11 cellular contexts compared by ENCODE assay signal in the genomic region with DNA sequence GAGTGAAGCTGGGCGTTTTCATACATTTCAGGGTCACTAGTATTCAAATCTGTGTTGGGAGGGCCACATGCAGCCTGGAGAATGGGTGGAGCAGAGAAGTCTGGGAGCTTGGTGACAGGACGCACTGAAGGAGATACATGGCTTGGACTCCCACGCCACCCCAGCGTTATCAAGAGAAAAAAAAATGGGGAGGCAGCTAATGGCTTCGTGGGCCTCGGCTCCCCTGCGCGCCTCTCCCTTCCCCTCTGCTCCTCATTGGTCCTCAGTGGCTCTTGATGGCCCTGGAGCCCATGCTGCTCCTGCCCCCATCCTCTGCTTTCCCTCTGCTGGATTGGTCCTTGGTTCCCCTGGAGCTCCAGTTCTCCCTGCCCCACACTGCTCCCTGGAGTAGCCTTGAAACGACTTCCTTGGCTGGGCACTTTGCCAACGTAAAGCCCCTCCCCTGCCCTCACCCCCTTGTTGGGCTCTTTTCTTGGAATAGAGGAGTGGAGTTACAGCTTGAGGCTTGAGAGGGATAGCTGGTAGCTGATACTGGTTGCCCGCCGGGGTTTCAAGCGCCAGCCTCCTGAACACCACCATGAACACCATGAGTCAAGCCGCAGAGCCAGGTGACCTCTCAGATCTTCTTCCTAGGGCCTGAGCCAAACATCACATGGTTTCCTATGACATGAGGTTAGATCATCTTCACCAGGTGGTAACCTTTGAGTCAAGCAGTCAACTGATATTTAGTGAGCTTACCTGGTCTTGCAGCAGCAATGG.
A peak's percentile ranks its signal among the peaks of the same experiment; 100 is the strongest.
DNase-seq lines count a peak whose midpoint lies in the region; ATAC-seq, FAIRE-seq and TF ChIP-seq lines count a peak whose summit lies in the region.
"Had no signal": no experiment of that assay in that cellular context is flagged by ENCODE, and none has a peak within 500 bp of the region (broad histone marks: within the 10 kb centered on the region; RNA-seq: fewer than 3 reads in every experiment).

No MANE protein-coding gene starts in this region.

- no peaks in the 10 kb centered on the region for H4K20me1 ChIP-seq in keratinocyte (ENCODE audit: control insufficient read depth, extremely low read depth, insufficient read depth, low read length)

- H3K4me3 Mint-ChIP-seq in activated CD4-positive, alpha-beta memory T cell treated with anti-CD3 and anti-CD28 coated beads for 36 hours: peak overlapping the region; percentile 11

- peaks cover 75% of the 10 kb centered on the region for H3K36me3 Mint-ChIP-seq in activated CD4-positive, alpha-beta memory T cell treated with anti-CD3 and anti-CD28 coated beads for 36 hours

- no peak for FAIRE-seq in keratinocyte (lab: Jason Lieb, UNC)

- no peaks in the 10 kb centered on the region for H3K27me3 Mint-ChIP-seq in activated CD4-positive, alpha-beta memory T cell treated with anti-CD3 and anti-CD28 coated beads for 36 hours

- peak overlapping the region; percentile 9 for H3K4me2 ChIP-seq in keratinocyte (ENCODE audit: control insufficient read depth, extremely low read depth, insufficient read depth, low read depth, low read length)

- H3K27me3 ChIP-seq in keratinocyte (ENCODE audit: control insufficient read depth, extremely low read depth, insufficient read depth, low read length): no peaks in the 10 kb centered on the region
- H3K27me3 ChIP-seq: thyroid gland had no signal

- ATAC-seq in HG02588 (IDR thresholded peaks at IDR 0.05; ENCODE audit: unreplicated experiment): no peak

- H3K9me1 ChIP-seq in keratinocyte (ENCODE audit: control insufficient read depth, extremely low read depth, insufficient read depth, low read length): no peaks in the 10 kb centered on the region

- peaks cover 65% of the 10 kb centered on the region for H3K4me1 Mint-ChIP-seq in activated CD4-positive, alpha-beta memory T cell treated with anti-CD3 and anti-CD28 coated beads for 36 hours (ENCODE audit: low read depth)

- H3K27ac Mint-ChIP-seq in activated CD4-positive, alpha-beta memory T cell treated with anti-CD3 and anti-CD28 coated beads for 36 hours: peak overlapping the region; percentile 90

- no peaks in the 10 kb centered on the region for H3K79me2 ChIP-seq in keratinocyte (ENCODE audit: control insufficient read depth, insufficient read depth, low read length)

- peak overlapping the region; percentile 41 for H3K27ac ChIP-seq in keratinocyte (ENCODE audit: control insufficient read depth, insufficient read depth, low read length)

- intact Hi-C loops in activated CD4-positive, alpha-beta memory T cell treated with anti-CD3 and anti-CD28 coated beads for 36 hours (cut with micrococcal nuclease): loop anchor here (1.0 to 5.0 kb wide), 5 partner anchors 164 to 666 kb away; no protein-coding TSS in a partner anchor

- POLR2A ChIA-PET in activated CD4-positive, alpha-beta memory T cell treated with anti-CD3 and anti-CD28 coated beads for 36 hours (lab: Charles Lee): interaction anchor here (0.5 to 1.4 kb wide), 6 partner anchors 32 to 376 kb away, joined by 3 to 4 read pairs (median 3); partner anchors contain the start of gene HIF1A

- peaks cover 26% of the 10 kb centered on the region for H3K4me1 ChIP-seq in keratinocyte (ENCODE audit: control insufficient read depth, extremely low read depth, insufficient read depth, low read length)
- H3K4me1 ChIP-seq: prostate gland had no signal

- no peak overlapping the region for H3K4me3 ChIP-seq in keratinocyte (ENCODE audit: control insufficient read depth in 2 of 3, extremely low read depth in 1 of 3, insufficient read depth in 2 of 3, low read depth in 1 of 3, low read length in 3 of 3)
- H3K4me3 ChIP-seq: prostate gland, thyroid gland had no signal

- peaks cover 0 to 4% of the 10 kb centered on the region in 2 experiments for H3K36me3 ChIP-seq in keratinocyte (ENCODE audit: control insufficient read depth in 2 of 2, extremely low read depth in 1 of 2, insufficient read depth in 2 of 2, low read length in 2 of 2)

- no peak overlapping the region for H3K9ac ChIP-seq in keratinocyte (ENCODE audit: control insufficient read depth, extremely low read depth, insufficient read depth, low read length)

- no peak overlapping the region for H2AFZ ChIP-seq in keratinocyte (ENCODE audit: control insufficient read depth, low read length)

- dilution Hi-C loops in keratinocyte (cut with MboI; ENCODE audit: extremely low pct_ligation_motif_present, low sequenced_read_pairs): loop anchor here (10.0 kb wide), 1 partner anchor 284 kb away; no protein-coding TSS in a partner anchor

- no peak for TF ChIP-seq CTCF in keratinocyte (optimal IDR thresholded peaks at IDR 0.05 in 1 of 3, IDR thresholded peaks at IDR 0.05 in 1 of 3, conservative IDR thresholded peaks at IDR 0.05 in 1 of 3; ENCODE audit: extremely low read depth in 1 of 3, insufficient read depth in 2 of 3, low read length in 3 of 3)

- CTCF ChIA-PET in activated CD4-positive, alpha-beta memory T cell treated with anti-CD3 and anti-CD28 coated beads for 36 hours (lab: Charles Lee): interaction anchor here (0.5 to 5.0 kb wide), 29 partner anchors 10 to 664 kb away, joined by 3 to 70 read pairs (median 4); partner anchors contain the start of genes HIF1A, PRKCH and TMEM30B

- peaks cover 6% of the 10 kb centered on the region for H3K9me3 Mint-ChIP-seq in activated CD4-positive, alpha-beta memory T cell treated with anti-CD3 and anti-CD28 coated beads for 36 hours

- DNase-seq in COLO668 (lab: John Stamatoyannopoulos, UW; ENCODE audit: unreplicated experiment) (peak; percentile 34), NAMALWA (ENCODE audit: low spot score) (peak; percentile 13), keratinocyte (ENCODE audit: low read depth, low spot score) (peak; percentile 88), NOMO-1 treated with dmso at 0.1 percent for 144 hours (lab: John Stamatoyannopoulos, UW; ENCODE audit: unreplicated experiment) (no peak), HT-29 (ENCODE audit: low spot score) (no peak), inferior parietal cortex (ENCODE audit: extremely low spot score) (no peak)
- DNase-seq in activated CD4-positive, alpha-beta memory T cell treated with anti-CD3 and anti-CD28 coated beads for 36 hours: peak; percentile 75
- DNase-seq: NCI-H446 treated with DMSO at 0.1 percent for 48 hours had no signal

- no peaks in the 10 kb centered on the region for H3K9me3 ChIP-seq in keratinocyte (ENCODE audit: control insufficient read depth, low read depth, low read length)
- H3K9me3 ChIP-seq: prostate gland, thyroid gland had no signal

Comparison
In these comparisons a context has a peak if more than half of its experiments do, and no peak if none do; other contexts are left out.
1. DNase-seq: peak in COLO668 (single experiment), NAMALWA (single experiment), activated CD4-positive, alpha-beta memory T cell treated with anti-CD3 and anti-CD28 coated beads for 36 hours (single experiment) and keratinocyte (single experiment); none in NOMO-1 treated with dmso at 0.1 percent for 144 hours (single experiment), HT-29 (single experiment) and inferior parietal cortex (single experiment).